8 cellular contexts compared by ENCODE assay signal in genomic region chr10:120336910-120337540, GRCh38.
A peak's percentile ranks its signal among the peaks of the same experiment; 100 is the strongest.
DNase-seq lines count a peak whose midpoint lies in the region; ATAC-seq lines count a peak whose summit lies in the region.

No MANE protein-coding gene starts in this region.

- DNase-seq in NCI-H1417 (lab: John Stamatoyannopoulos, UW) (peak; percentile 12 to 62 (median 58)), NCI-H1417 treated with DMSO at 0.1 percent for 48 hours (lab: John Stamatoyannopoulos, UW) (no peak), SK-N-DZ (ENCODE audit: low spot score) (peak; percentile 53), iPS-NIHi11 (ENCODE audit: low spot score) (peak; percentile 58)
- peak; percentile 24 for DNase-seq in activated naive CD8-positive, alpha-beta T cell treated with anti-CD3 and anti-CD28 coated beads for 36 hours
- peak; percentile 50 for DNase-seq in stimulated activated CD4-positive, alpha-beta T cell treated with anti-CD3 and anti-CD28 coated beads, Interleukin-1b, Interleukin-23, amount 100 ng/mL, for 48 hours

- H3K27me3 Mint-ChIP-seq in activated naive CD8-positive, alpha-beta T cell treated with anti-CD3 and anti-CD28 coated beads for 36 hours = peaks cover 7% of the 10 kb centered on the region

- H3K36me3 Mint-ChIP-seq in activated naive CD8-positive, alpha-beta T cell treated with anti-CD3 and anti-CD28 coated beads for 36 hours = no peaks in the 10 kb centered on the region

- H3K4me1 Mint-ChIP-seq in activated naive CD8-positive, alpha-beta T cell treated with anti-CD3 and anti-CD28 coated beads for 36 hours = no peaks in the 10 kb centered on the region

- H3K9me3 Mint-ChIP-seq in activated naive CD8-positive, alpha-beta T cell treated with anti-CD3 and anti-CD28 coated beads for 36 hours = no peaks in the 10 kb centered on the region

- H3K27ac Mint-ChIP-seq in activated naive CD8-positive, alpha-beta T cell treated with anti-CD3 and anti-CD28 coated beads for 36 hours = no peak overlapping the region

- peak; percentile 70 for ATAC-seq in HG03432 (IDR thresholded peaks at IDR 0.05; ENCODE audit: unreplicated experiment)
- no peak for ATAC-seq in GM18858 (IDR thresholded peaks at IDR 0.05; ENCODE audit: unreplicated experiment)

- no peak overlapping the region for H3K4me3 Mint-ChIP-seq in activated naive CD8-positive, alpha-beta T cell treated with anti-CD3 and anti-CD28 coated beads for 36 hours
